ENCODE assay signal across 1 cellular context in genomic region chr5:129094924-129095797, GRCh38.
A peak's percentile ranks its signal among the peaks of the same experiment; 100 is the strongest.
TF ChIP-seq lines count a peak whose summit lies in the region.

No MANE protein-coding gene starts in this region.

TF ChIP-seq in K562, 482 proteins besides CTCF, POLR2A, EP300 and RAD21 (continued from another document and continues in another):
- no peak for TF ChIP-seq NUFIP1 (IDR thresholded peaks at IDR 0.05; ENCODE audit: partially characterized antibody)
- TF ChIP-seq E2F6 (IDR thresholded peaks at IDR 0.05; ENCODE audit: borderline replicate concordance in 1 of 2, extremely low read depth in 1 of 2, insufficient read depth in 1 of 2, insufficient read length in 1 of 2, low read depth in 1 of 2, low read length in 1 of 2, poor library complexity in 1 of 2, severe bottlenecking in 1 of 2), result peak in 1 of 2 experiments; percentile 19
- TF ChIP-seq ZBTB49 (CRISPR knock-in tag; IDR thresholded peaks at IDR 0.05; ENCODE audit: borderline replicate concordance), result no peak
- TF ChIP-seq CBX3 (IDR thresholded peaks at IDR 0.05; ENCODE audit: borderline replicate concordance in 1 of 2, low read length in 2 of 2), result no peak
- TF ChIP-seq RBM22 (IDR thresholded peaks at IDR 0.05; ENCODE audit: low read depth, low read length, poor library complexity, severe bottlenecking), result no peak
- no peak for TF ChIP-seq DPF2 (IDR thresholded peaks at IDR 0.05)
- TF ChIP-seq HDAC6 (IDR thresholded peaks at IDR 0.05; ENCODE audit: low read depth, low read length), result no peak
- TF ChIP-seq PRPF4 (IDR thresholded peaks at IDR 0.05; ENCODE audit: insufficient read depth, low read depth, low read length, poor library complexity, severe bottlenecking), result no peak
- no peak for TF ChIP-seq SNRNP70 (optimal IDR thresholded peaks at IDR 0.05; ENCODE audit: low read depth, low read length)
- 0 out of 2 replicates have a peak, but pooled peaks have one; percentile 87 for TF ChIP-seq RBM14 (IDR thresholded peaks at IDR 0.05; ENCODE audit: borderline replicate concordance, insufficient read depth, low read depth, low read length)
- TF ChIP-seq SMAD1 (IDR thresholded peaks at IDR 0.05; ENCODE audit: low read depth, low read length, partially characterized antibody), result no peak
- no peak for TF ChIP-seq ESRRB (CRISPR knock-in tag; IDR thresholded peaks at IDR 0.05; ENCODE audit: borderline replicate concordance)
- TF ChIP-seq CREM (IDR thresholded peaks at IDR 0.05; ENCODE audit: low read depth), result no peak; the same call in 1 of the 2 replicates
- TF ChIP-seq ZNF407 (IDR thresholded peaks at IDR 0.05; ENCODE audit: low read depth), result no peak
- TF ChIP-seq KAT2B (IDR thresholded peaks at IDR 0.05; ENCODE audit: low read depth, low read length), result no peak
- TF ChIP-seq NFIC (IDR thresholded peaks at IDR 0.05), result peak; percentile 2; the same call in 1 of the 2 replicates
- no peak for TF ChIP-seq ZNF609 (CRISPR knock-in tag; IDR thresholded peaks at IDR 0.05; ENCODE audit: borderline replicate concordance)
- TF ChIP-seq KDM1A (IDR thresholded peaks at IDR 0.05), result no peak
- TF ChIP-seq THRAP3 (IDR thresholded peaks at IDR 0.05; ENCODE audit: borderline replicate concordance), result no peak
- peak; percentile 45; the same call in 1 of the 2 replicates for TF ChIP-seq AFF4 (CRISPR knock-in tag; IDR thresholded peaks at IDR 0.05)
- TF ChIP-seq ZNF274 (IDR thresholded peaks at IDR 0.05; ENCODE audit: borderline replicate concordance, low read depth, low read length), result no peak
- no peak for TF ChIP-seq ZNF408 (CRISPR knock-in tag; IDR thresholded peaks at IDR 0.05; ENCODE audit: low read depth)
- TF ChIP-seq ZNF175 (CRISPR knock-in tag; IDR thresholded peaks at IDR 0.05; ENCODE audit: low read depth), result no peak
- no peak for TF ChIP-seq ARID3B (CRISPR knock-in tag; IDR thresholded peaks at IDR 0.05; ENCODE audit: borderline replicate concordance)
- TF ChIP-seq ZNF717 (CRISPR knock-in tag; IDR thresholded peaks at IDR 0.05), result no peak
- no peak for TF ChIP-seq ETS2 (tag; IDR thresholded peaks at IDR 0.05; ENCODE audit: borderline replicate concordance, poor library complexity, severe bottlenecking)
- no peak for TF ChIP-seq NFE2L1 (tag; IDR thresholded peaks at IDR 0.05; ENCODE audit: borderline replicate concordance, low read depth)
- no peak for TF ChIP-seq ELF4 (CRISPR knock-in tag; IDR thresholded peaks at IDR 0.05)
